Comparison of ENCODE assay signal across 8 cellular contexts in genomic region chr7:26197153-26198115, GRCh38. TPM values are rescaled to one million over a fixed set of nuclear protein-coding genes. Genes with fewer than 3 reads are reported as not detected.
A peak's percentile ranks its signal among the peaks of the same experiment; 100 is the strongest.
DNase-seq lines count a peak whose midpoint lies in the region; ATAC-seq and TF ChIP-seq lines count a peak whose summit lies in the region.

No MANE protein-coding gene starts in this region.

- CTCF ChIA-PET in Calu3 (lab: Charles Lee), result interaction anchor here (1.0 to 2.1 kb wide), 5 partner anchors 9 to 305 kb away, joined by 3 to 7 read pairs (median 5); partner anchors contain the start of gene NFE2L3

- H3K9me3 Mint-ChIP-seq in Calu3 (ENCODE audit: low read depth, unreplicated experiment), result no peaks in the 10 kb centered on the region
- peaks cover 9% of the 10 kb centered on the region for H3K9me3 Mint-ChIP-seq in neural progenitor cell

- peaks cover 98% of the 10 kb centered on the region for H3K36me3 Mint-ChIP-seq in Calu3 (ENCODE audit: insufficient read depth, unreplicated experiment)
- H3K36me3 Mint-ChIP-seq in neural progenitor cell, result peaks cover 70% of the 10 kb centered on the region

- no TSS peak for BruUV-seq in Calu3 (replicated peaks; lab: Mats Ljungman, UMichigan)

- TF ChIP-seq POLR2A in NB4 (IDR thresholded peaks at IDR 0.05; ENCODE audit: extremely low read depth, insufficient read length), result peak; percentile 21

- H3K9me3 ChIP-seq in neural progenitor cell (ENCODE audit: low read depth), result no peaks in the 10 kb centered on the region

- intact Hi-C loops in Calu3 (cut with micrococcal nuclease; ENCODE audit: unreplicated experiment), result loop anchor here (1.0 to 5.0 kb wide), 5 partner anchors 7 to 470 kb away; no protein-coding TSS in a partner anchor

- H3K27me3 ChIP-seq in neural progenitor cell, result no peaks in the 10 kb centered on the region

- ATAC-seq in GM21526 (IDR thresholded peaks at IDR 0.05; ENCODE audit: low FRiP score, unreplicated experiment), result no peak

- TF ChIP-seq CTCF in Calu3 (IDR thresholded peaks at IDR 0.05; ENCODE audit: unreplicated experiment) (no peak), NB4 (IDR thresholded peaks at IDR 0.05; ENCODE audit: low read depth, low read length) (no peak), choroid plexus epithelial cell (conservative IDR thresholded peaks at IDR 0.05; ENCODE audit: low read depth, low read length) (no peak), neural progenitor cell (IDR thresholded peaks at IDR 0.05) (no peak)

- peaks cover 54% of the 10 kb centered on the region for H3K36me3 ChIP-seq in neural progenitor cell

- no peak overlapping the region for H2AFZ ChIP-seq in neural progenitor cell (replicated peaks)

- H3K4me1 Mint-ChIP-seq in Calu3 (ENCODE audit: low read depth, unreplicated experiment) (peaks cover 49% of the 10 kb centered on the region), neural progenitor cell (peaks cover 46% of the 10 kb centered on the region)

- H3K4me2 ChIP-seq in neural progenitor cell, result peak overlapping the region; percentile 96

- peak overlapping the region; percentile 96 for H3K9ac ChIP-seq in neural progenitor cell

- H3K4me3 ChIP-seq in NB4 (ENCODE audit: low read depth, low read length) (peak overlapping the region; percentile 88), choroid plexus epithelial cell (ENCODE audit: low read depth, low read length) (peak overlapping the region; percentile 98), neural progenitor cell (peak overlapping the region; percentile 91)

- H3K27me3 Mint-ChIP-seq in Calu3 (ENCODE audit: unreplicated experiment), result no peaks in the 10 kb centered on the region
- H3K27me3 Mint-ChIP-seq in neural progenitor cell (ENCODE audit: insufficient read depth, low read depth), result peaks cover 16% of the 10 kb centered on the region

- H3K4me3 Mint-ChIP-seq in Calu3 (ENCODE audit: low read depth, unreplicated experiment) (peak overlapping the region; percentile 96), neural progenitor cell (peak overlapping the region; percentile 97)

- H3F3A ChIP-seq in neural progenitor cell (ENCODE audit: low read depth), result peaks cover 91% of the 10 kb centered on the region

- peaks cover 91% of the 10 kb centered on the region for H3K79me2 ChIP-seq in neural progenitor cell (ENCODE audit: low read depth)

- H3K27ac Mint-ChIP-seq in Calu3 (ENCODE audit: unreplicated experiment), result peak overlapping the region; percentile 99
- no peak overlapping the region for H3K27ac Mint-ChIP-seq in neural progenitor cell

- DNase-seq in Calu3 (no peak), NB4 (ENCODE audit: low read depth) (peak; percentile 85), choroid plexus epithelial cell (ENCODE audit: low read depth) (no peak), neural progenitor cell (ENCODE audit: low spot score) (no peak), C1 segment of cervical spinal cord (lab: John Stamatoyannopoulos, UW) (no peak), foreskin melanocyte (no peak), LoVo (ENCODE audit: low spot score) (no peak)

- peaks cover 35% of the 10 kb centered on the region for H3K4me1 ChIP-seq in neural progenitor cell

- peak overlapping the region; percentile 6 for H3K27ac ChIP-seq in neural progenitor cell

- H4K20me1 ChIP-seq in neural progenitor cell (ENCODE audit: low read depth), result peaks cover 77% of the 10 kb centered on the region

RNA-seq across cellular contexts. Expression of gene HNRNPA2B1, which starts 3.1 kb away (rescaled TPM):
- total RNA-seq in Calu3 (2022), result 880 and 924 TPM in 2 replicates
- 552 and 601 TPM in 2 replicates for total RNA-seq in neural progenitor cell (ENCODE audit: low replicate concordance)

RNA-seq across cellular contexts. Expression of gene CBX3, which starts 4.1 kb away (rescaled TPM):
- total RNA-seq in Calu3 (2022), result 390 and 417 TPM in 2 replicates
- total RNA-seq in neural progenitor cell (ENCODE audit: low replicate concordance), result 249 and 360 TPM in 2 replicates

RNA-seq across cellular contexts. Expression of gene NFE2L3, which starts 45.4 kb away (rescaled TPM):
- 74.3 and 108 TPM in 2 replicates for total RNA-seq in Calu3 (2022)
- 6.2 and 6.9 TPM in 2 replicates for total RNA-seq in neural progenitor cell (ENCODE audit: low replicate concordance)
